ENCODE assay signal across 1 cellular context in genomic region chr1:6475381-6476133, GRCh38.
A peak's percentile ranks its signal among the peaks of the same experiment; 100 is the strongest.
TF ChIP-seq lines count a peak whose summit lies in the region.

No MANE protein-coding gene starts in this region.

TF ChIP-seq in HEK293, 187 proteins besides CTCF, POLR2A, EP300 and RAD21 (continued from another document):
- TF ChIP-seq AEBP2 (tag by site-specific recombination; IDR thresholded peaks at IDR 0.05; ENCODE audit: borderline replicate concordance) (no peak), TSHZ1 (tag by site-specific recombination; IDR thresholded peaks at IDR 0.05; ENCODE audit: borderline replicate concordance) (no peak), ZBTB48 (tag by site-specific recombination; IDR thresholded peaks at IDR 0.05) (no peak), ZNF76 (tag by site-specific recombination; IDR thresholded peaks at IDR 0.05; ENCODE audit: borderline replicate concordance, low read depth) (no peak), ZNF132 (tag by site-specific recombination; IDR thresholded peaks at IDR 0.05; ENCODE audit: borderline replicate concordance) (no peak), ZNF155 (tag by site-specific recombination; IDR thresholded peaks at IDR 0.05) (no peak), ZFP69B (tag by site-specific recombination; IDR thresholded peaks at IDR 0.05) (no peak), YY2 (tag by site-specific recombination; IDR thresholded peaks at IDR 0.05) (no peak), GFI1B (tag by site-specific recombination; IDR thresholded peaks at IDR 0.05) (no peak), ZNF571 (tag by site-specific recombination; IDR thresholded peaks at IDR 0.05) (no peak), ZNF692 (tag by site-specific recombination; IDR thresholded peaks at IDR 0.05) (no peak), ZNF747 (tag by site-specific recombination; IDR thresholded peaks at IDR 0.05) (no peak), ZNF600 (tag by site-specific recombination; IDR thresholded peaks at IDR 0.05) (peak; percentile 80), ZNF501 (tag by site-specific recombination; IDR thresholded peaks at IDR 0.05) (peak; percentile 46; the same call in 1 of the 2 replicates), ZNF544 (tag by site-specific recombination; IDR thresholded peaks at IDR 0.05) (no peak), ZNF830 (tag by site-specific recombination; IDR thresholded peaks at IDR 0.05; ENCODE audit: low read depth) (no peak), ZNF449 (tag by site-specific recombination; IDR thresholded peaks at IDR 0.05) (no peak), ZNF624 (tag by site-specific recombination; IDR thresholded peaks at IDR 0.05) (no peak), IKZF3 (tag by site-specific recombination; IDR thresholded peaks at IDR 0.05) (0 out of 2 replicates have a peak, but pooled peaks have one; percentile 3), ZFHX2 (tag by site-specific recombination; conservative IDR thresholded peaks at IDR 0.05) (peak; percentile 81), KLF17 (tag by site-specific recombination; IDR thresholded peaks at IDR 0.05) (peak; percentile 84), ELK4 (IDR thresholded peaks at IDR 0.05; ENCODE audit: borderline replicate concordance, low read depth, low read length) (no peak), ZEB2 (tag by site-specific recombination; IDR thresholded peaks at IDR 0.05) (peak; percentile 80), KLF10 (tag by site-specific recombination; IDR thresholded peaks at IDR 0.05) (no peak), ZNF530 (tag by site-specific recombination; IDR thresholded peaks at IDR 0.05; ENCODE audit: low read depth) (no peak), ZSCAN4 (tag by site-specific recombination; IDR thresholded peaks at IDR 0.05) (no peak), ZBTB26 (tag by site-specific recombination; optimal IDR thresholded peaks at IDR 0.05) (peak; percentile 17), KLF8 (tag by site-specific recombination; IDR thresholded peaks at IDR 0.05) (peak; percentile 65; the same call in 1 of the 2 replicates), ZNF16 (tag by site-specific recombination; IDR thresholded peaks at IDR 0.05; ENCODE audit: low read depth) (no peak), ZNF707 (tag by site-specific recombination; IDR thresholded peaks at IDR 0.05) (no peak), PATZ1 (tag by site-specific recombination; IDR thresholded peaks at IDR 0.05) (no peak), ZBTB44 (tag by site-specific recombination; IDR thresholded peaks at IDR 0.05) (no peak), ZNF426 (tag by site-specific recombination; IDR thresholded peaks at IDR 0.05) (no peak), ZNF548 (tag by site-specific recombination; IDR thresholded peaks at IDR 0.05) (no peak), RBAK (tag by site-specific recombination; IDR thresholded peaks at IDR 0.05) (no peak), ZBTB17 (tag by site-specific recombination; IDR thresholded peaks at IDR 0.05) (no peak)
TF ChIP-seq in HEK293: peak in this region for 16.
